In genomic region chr2:62178741-62179271, GRCh38 we compare ENCODE assay signal across 18 cellular contexts. TPM values are rescaled to one million over a fixed set of nuclear protein-coding genes. Genes with fewer than 3 reads are reported as not detected.
DNase-seq lines count a peak whose midpoint lies in the region; ATAC-seq, FAIRE-seq and TF ChIP-seq lines count a peak whose summit lies in the region.
"Had no signal": no experiment of that assay in that cellular context is flagged by ENCODE, and none has a peak within 500 bp of the region (broad histone marks: within the 10 kb centered on the region; RNA-seq: fewer than 3 reads in every experiment).

No MANE protein-coding gene starts in this region.

- H3K4me1 ChIP-seq in gastrocnemius medialis = no peaks in the 10 kb centered on the region

- no peaks in the 10 kb centered on the region for H3K36me3 ChIP-seq in gastrocnemius medialis
- H3K36me3 ChIP-seq: BLaER1 treated with 17β-estradiol and CSF1 and Interleukin-3, amounts not matched to agents 10 nM and 100 nM had no signal

- TF ChIP-seq CTCF in astrocyte of the spinal cord (IDR thresholded peaks at IDR 0.05; ENCODE audit: low read depth, low read length) (no peak), gastrocnemius medialis (IDR thresholded peaks at IDR 0.05 in 4 of 5, conservative IDR thresholded peaks at IDR 0.05 in 1 of 5) (no peak)

- ATAC-seq in left ventricle myocardium superior = peak; percentile 82
- ATAC-seq in gastrocnemius medialis = peak; percentile 55 to 63
- ATAC-seq in GM21529 (IDR thresholded peaks at IDR 0.05; ENCODE audit: unreplicated experiment) = no peak
- ATAC-seq: mucosa of descending colon, PC-3 had no signal

- H3K27ac ChIP-seq in gastrocnemius medialis = peak overlapping the region in 1 of 4 donors; percentile 26
- H3K27ac ChIP-seq: BLaER1 treated with 17β-estradiol and CSF1 and Interleukin-3, amounts not matched to agents 10 nM and 100 nM had no signal

- no peaks in the 10 kb centered on the region for H3K9me3 ChIP-seq in gastrocnemius medialis
- H3K9me3 ChIP-seq: mucosa of descending colon had no signal

- intact Hi-C loops in left ventricle myocardium superior (cut with micrococcal nuclease) (no loop called here), gastrocnemius medialis (cut with DNase I; ENCODE audit: low total_unique reads) (no loop called here)

- no peak for FAIRE-seq in H54 (lab: Jason Lieb, UNC)

- no peaks in the 10 kb centered on the region for H3K27me3 ChIP-seq in gastrocnemius medialis
- H3K27me3 ChIP-seq: BLaER1 treated with 17β-estradiol and CSF1 and Interleukin-3, amounts not matched to agents 10 nM and 100 nM had no signal

- H3K4me3 ChIP-seq in astrocyte of the spinal cord (ENCODE audit: low read depth, low read length) (no peak overlapping the region), gastrocnemius medialis (no peak overlapping the region)
- H3K4me3 ChIP-seq: BLaER1 treated with 17β-estradiol and CSF1 and Interleukin-3, amounts not matched to agents 10 nM and 100 nM; mucosa of descending colon had no signal

- no peak for TF ChIP-seq POLR2A in gastrocnemius medialis (IDR thresholded peaks at IDR 0.05)
- TF ChIP-seq POLR2A in H54 (IDR thresholded peaks at IDR 0.05; ENCODE audit: low read depth, low read length) = no peak

- in situ Hi-C loops in astrocyte of the spinal cord (cut with HindIII; ENCODE audit: low sequenced_read_pairs) (no loop called here), gastrocnemius medialis (cut with MboI; ENCODE audit: low sequenced_read_pairs in 4 of 4) (no loop called here)

- DNase-seq in EH (ENCODE audit: low read depth) = peak; percentile 71
- DNase-seq in astrocyte of the spinal cord (ENCODE audit: low read depth, low spot score) = peak; percentile 41
- DNase-seq in left ventricle myocardium superior = peak; percentile 43
- peak in 1 of 2 donors; percentile 23 for DNase-seq in gastrocnemius medialis
- no peak for DNase-seq in stimulated activated CD4-positive, alpha-beta T cell treated with anti-CD3 and anti-CD28 coated beads, Interleukin-2, amount 100 ng/mL, for 24 hours
- no peak for DNase-seq in H54 (ENCODE audit: insufficient read length, low spot score)
- DNase-seq in hepatic stellate cell (ENCODE audit: low spot score) = no peak
- DNase-seq: activated CD4-positive, CD25-positive, alpha-beta regulatory T cell treated with anti-CD3 and anti-CD28 coated beads, Interleukin-2, amount 50 U/mL, for 72 hours; activated T-cell treated with anti-CD3 and anti-CD28 coated beads, Interleukin-2, amount 50 U/mL, for 1 hour; effector memory CD4-positive, alpha-beta T cell; hippocampal formation; MM.1S; mucosa of descending colon; PC-3; stimulated activated CD4-positive, alpha-beta T cell treated with anti-CD3 and anti-CD28 coated beads, Interleukin-1b, Interleukin-23, amount 100 ng/mL, for 48 hours; SW 1271 had no signal

RNA-seq across cellular contexts. Expression of gene B3GNT2, which starts 17.1 kb away (rescaled TPM):
- total RNA-seq in left ventricle myocardium superior = 15.1 TPM
- total RNA-seq in gastrocnemius medialis = 1 to 10 TPM; 3.6 to 4.8 (median 4.0) TPM

Comparison
In these comparisons a context has a peak if more than half of its experiments do, and no peak if none do; other contexts are left out.
1. DNase-seq: peak in EH (single experiment), astrocyte of the spinal cord (single experiment) and left ventricle myocardium superior (single experiment); none in stimulated activated CD4-positive, alpha-beta T cell treated with anti-CD3 and anti-CD28 coated beads, Interleukin-2, amount 100 ng/mL, for 24 hours (0 of 2), H54 (single experiment) and hepatic stellate cell (single experiment).